8 cellular contexts compared by ENCODE assay signal in genomic region chr20:1803216-1804128, GRCh38.
DNase-seq lines count a peak whose midpoint lies in the region; ATAC-seq and TF ChIP-seq lines count a peak whose summit lies in the region.

No MANE protein-coding gene starts in this region.

- no peak overlapping the region for H4K5ac ChIP-seq in mesendoderm (ENCODE audit: low read length)

- no peak overlapping the region for H3K27ac ChIP-seq in endodermal cell (ENCODE audit: low read depth, low read length)
- no peak overlapping the region for H3K27ac ChIP-seq in mesendoderm (ENCODE audit: low read depth, low read length)
- H3K27ac ChIP-seq in thymus (ENCODE audit: low read depth), result peak overlapping the region; percentile 38

- peak overlapping the region; percentile 74 for H3K23ac ChIP-seq in mesendoderm (ENCODE audit: low read length)

- H3K4me1 ChIP-seq in endodermal cell (ENCODE audit: control insufficient read depth, insufficient read depth, low read length), result no peaks in the 10 kb centered on the region
- peaks cover 2% of the 10 kb centered on the region for H3K4me1 ChIP-seq in mesendoderm (ENCODE audit: control insufficient read depth, low read depth, low read length)
- H3K4me1 ChIP-seq in thymus (ENCODE audit: control insufficient read depth, insufficient read depth, low read length), result no peaks in the 10 kb centered on the region

- H4K8ac ChIP-seq in mesendoderm (ENCODE audit: low read depth, low read length), result no peak overlapping the region

- H3K9me3 ChIP-seq in T-helper 17 cell (ENCODE audit: control insufficient read depth, low read length, poor library complexity, severe bottlenecking) (no peaks in the 10 kb centered on the region), endodermal cell (ENCODE audit: control insufficient read depth, low read length) (no peaks in the 10 kb centered on the region), thymus (ENCODE audit: control insufficient read depth) (no peaks in the 10 kb centered on the region)

- H3K9me3 Mint-ChIP-seq in endodermal cell, result no peaks in the 10 kb centered on the region

- H3K27me3 ChIP-seq in endodermal cell (ENCODE audit: control insufficient read depth, insufficient read depth, low read length, poor library complexity, severe bottlenecking) (peaks cover 20% of the 10 kb centered on the region), mesendoderm (ENCODE audit: insufficient read depth, low read length, poor library complexity) (no peaks in the 10 kb centered on the region), thymus (ENCODE audit: control insufficient read depth, insufficient read depth) (peaks cover 33% of the 10 kb centered on the region)

- H3K36me3 Mint-ChIP-seq in T-helper 17 cell (ENCODE audit: low read depth) (peaks cover 3% of the 10 kb centered on the region), endodermal cell (ENCODE audit: low read depth) (no peaks in the 10 kb centered on the region)

- no peaks in the 10 kb centered on the region for H3K36me3 ChIP-seq in endodermal cell (ENCODE audit: control insufficient read depth, insufficient read depth, low read length)
- H3K36me3 ChIP-seq in mesendoderm (ENCODE audit: control insufficient read depth, insufficient read depth, low read length), result no peaks in the 10 kb centered on the region
- H3K36me3 ChIP-seq in thymus (ENCODE audit: control insufficient read depth, insufficient read depth), result no peaks in the 10 kb centered on the region

- no peak overlapping the region for H2AK5ac ChIP-seq in mesendoderm (ENCODE audit: low read length)

- no peak overlapping the region for H2BK15ac ChIP-seq in mesendoderm (replicated peaks; ENCODE audit: low read depth)

- H3K79me1 ChIP-seq in mesendoderm (ENCODE audit: low read length), result no peaks in the 10 kb centered on the region

- peaks cover 78% of the 10 kb centered on the region for H3K27me3 Mint-ChIP-seq in T-helper 17 cell
- H3K27me3 Mint-ChIP-seq in endodermal cell (ENCODE audit: insufficient read depth), result peaks cover 22% of the 10 kb centered on the region

- H3K18ac ChIP-seq in mesendoderm (ENCODE audit: low read length), result peak overlapping the region; percentile 75

- WGBS in endodermal cell (ENCODE audit: insufficient coverage in 1 of 2, insufficient read length in 1 of 2), 2 experiments, result 1% methylated on average over 25 to 96 of the region's 96 CpGs
- WGBS in mesendoderm (ENCODE audit: extremely low coverage, insufficient coverage, low lambda C conversion rate), result no CpG with 5 or more reads among the region's 96 CpGs
- WGBS in thymus, result 1% methylated on average over 96 of the region's 96 CpGs

- H3K9ac ChIP-seq in endodermal cell (ENCODE audit: extremely low read depth, low read length, poor library complexity, severe bottlenecking), result peak overlapping the region; percentile 46
- peak overlapping the region; percentile 75 for H3K9ac ChIP-seq in mesendoderm (ENCODE audit: low read length)

- peaks cover 14% of the 10 kb centered on the region for H3K4me1 Mint-ChIP-seq in T-helper 17 cell
- no peaks in the 10 kb centered on the region for H3K4me1 Mint-ChIP-seq in endodermal cell

- H2BK5ac ChIP-seq in mesendoderm (ENCODE audit: low read length), result no peak overlapping the region

- DNase-seq in Daoy (ENCODE audit: low read depth), result peak; percentile 58
- DNase-seq in T-helper 17 cell, result no peak
- DNase-seq in endodermal cell, result peak; percentile 88
- peak; percentile 82 for DNase-seq in mesendoderm
- DNase-seq in NCI-H774 (lab: John Stamatoyannopoulos, UW), result no peak

- H3K4ac ChIP-seq in mesendoderm (ENCODE audit: low read depth, low read length), result peak overlapping the region; percentile 37

- peak overlapping the region; percentile 88 for H3K56ac ChIP-seq in mesendoderm (ENCODE audit: low read length)

- no peak overlapping the region for H3K27ac Mint-ChIP-seq in T-helper 17 cell
- H3K27ac Mint-ChIP-seq in endodermal cell, result no peak overlapping the region

- no peak for TF ChIP-seq CTCF in endodermal cell (conservative IDR thresholded peaks at IDR 0.05)

- H2BK120ac ChIP-seq in mesendoderm (ENCODE audit: low read depth, low read length), result no peak overlapping the region

- H3K4me3 Mint-ChIP-seq in T-helper 17 cell, result peak overlapping the region; percentile 78
- peak overlapping the region; percentile 50 for H3K4me3 Mint-ChIP-seq in endodermal cell

- peak; percentile 49 for ATAC-seq in HG02884 (IDR thresholded peaks at IDR 0.05; ENCODE audit: unreplicated experiment)
- ATAC-seq in T-helper 17 cell, result peak; percentile 73
- no peak for ATAC-seq in GM18870 (IDR thresholded peaks at IDR 0.05; ENCODE audit: unreplicated experiment)

- no peaks in the 10 kb centered on the region for H3K79me2 ChIP-seq in mesendoderm (ENCODE audit: control insufficient read depth, insufficient read depth, low read length)

- H3K4me3 ChIP-seq in endodermal cell (ENCODE audit: low read length) (peak overlapping the region; percentile 80), mesendoderm (ENCODE audit: low read length) (peak overlapping the region; percentile 26), thymus (ENCODE audit: low read length) (peak overlapping the region; percentile 47)

- peak overlapping the region; percentile 75 for H3K4me2 ChIP-seq in mesendoderm (ENCODE audit: low read length)

Comparison
In these comparisons a context has a peak if more than half of its experiments do, and no peak if none do; other contexts are left out.
1. DNase-seq: peak in Daoy (single experiment), endodermal cell (single experiment) and mesendoderm (single experiment); none in T-helper 17 cell (0 of 3) and NCI-H774 (single experiment).
2. H3K4me3 ChIP-seq: peak in every context shown above with its lines; median percentile 80 in endodermal cell; 47 in thymus; 26 in mesendoderm.